2 cellular contexts compared by ENCODE assay signal in genomic region chr1:226526801-226527595, GRCh38.
TF ChIP-seq lines count a peak whose summit lies in the region.

No MANE protein-coding gene starts in this region.

TF ChIP-seq in IMR-90, 13 proteins besides CTCF, POLR2A, EP300 and RAD21:
- no peak for TF ChIP-seq RFX5 (IDR thresholded peaks at IDR 0.05; ENCODE audit: low read depth, low read length)
- no peak for TF ChIP-seq MXI1 (IDR thresholded peaks at IDR 0.05; ENCODE audit: borderline replicate concordance, low read depth, low read length)
- TF ChIP-seq, protein P1, sequence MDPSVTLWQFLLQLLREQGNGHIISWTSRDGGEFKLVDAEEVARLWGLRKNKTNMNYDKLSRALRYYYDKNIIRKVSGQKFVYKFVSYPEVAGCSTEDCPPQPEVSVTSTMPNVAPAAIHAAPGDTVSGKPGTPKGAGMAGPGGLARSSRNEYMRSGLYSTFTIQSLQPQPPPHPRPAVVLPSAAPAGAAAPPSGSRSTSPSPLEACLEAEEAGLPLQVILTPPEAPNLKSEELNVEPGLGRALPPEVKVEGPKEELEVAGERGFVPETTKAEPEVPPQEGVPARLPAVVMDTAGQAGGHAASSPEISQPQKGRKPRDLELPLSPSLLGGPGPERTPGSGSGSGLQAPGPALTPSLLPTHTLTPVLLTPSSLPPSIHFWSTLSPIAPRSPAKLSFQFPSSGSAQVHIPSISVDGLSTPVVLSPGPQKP (IDR thresholded peaks at IDR 0.05; ENCODE audit: borderline replicate concordance, low read depth, low read length) = no peak
- TF ChIP-seq RCOR1 (IDR thresholded peaks at IDR 0.05; ENCODE audit: insufficient replicate concordance, low read length) = no peak
- TF ChIP-seq SMC3 (IDR thresholded peaks at IDR 0.05; ENCODE audit: low read depth, low read length) = no peak
- TF ChIP-seq MAZ (IDR thresholded peaks at IDR 0.05; ENCODE audit: borderline replicate concordance, low read depth, low read length) = no peak
- no peak for TF ChIP-seq MAFK (IDR thresholded peaks at IDR 0.05; ENCODE audit: low read depth, low read length)
- no peak for TF ChIP-seq USF2 (IDR thresholded peaks at IDR 0.05; ENCODE audit: low read depth, low read length)
- TF ChIP-seq FOS (IDR thresholded peaks at IDR 0.05; ENCODE audit: low read depth, low read length) = no peak
- no peak for TF ChIP-seq CEBPB (IDR thresholded peaks at IDR 0.05; ENCODE audit: low read depth, low read length)
- no peak for TF ChIP-seq BHLHE40 (IDR thresholded peaks at IDR 0.05; ENCODE audit: low read depth, low read length)
- no peak for TF ChIP-seq NFE2L2 (IDR thresholded peaks at IDR 0.05; ENCODE audit: low read depth, low read length)
- no peak for TF ChIP-seq CHD1 (IDR thresholded peaks at IDR 0.05; ENCODE audit: low read depth, low read length)

TF ChIP-seq in GM12878, 131 proteins besides CTCF, POLR2A, EP300 and RAD21:
- TF ChIP-seq SP1 (IDR thresholded peaks at IDR 0.05; ENCODE audit: low read depth, low read length) = no peak
- TF ChIP-seq SRF (IDR thresholded peaks at IDR 0.05; ENCODE audit: low read depth in 2 of 2, low read length in 2 of 2) = no peak
- peak; percentile 33; the same call in 1 of the 2 replicates for TF ChIP-seq GABPA (IDR thresholded peaks at IDR 0.05; ENCODE audit: low read depth)
- no peak for TF ChIP-seq CHD1 (IDR thresholded peaks at IDR 0.05; ENCODE audit: low read depth, low read length)
- TF ChIP-seq STAT3 (IDR thresholded peaks at IDR 0.05; ENCODE audit: low read depth, low read length) = no peak
- TF ChIP-seq, protein P2, sequence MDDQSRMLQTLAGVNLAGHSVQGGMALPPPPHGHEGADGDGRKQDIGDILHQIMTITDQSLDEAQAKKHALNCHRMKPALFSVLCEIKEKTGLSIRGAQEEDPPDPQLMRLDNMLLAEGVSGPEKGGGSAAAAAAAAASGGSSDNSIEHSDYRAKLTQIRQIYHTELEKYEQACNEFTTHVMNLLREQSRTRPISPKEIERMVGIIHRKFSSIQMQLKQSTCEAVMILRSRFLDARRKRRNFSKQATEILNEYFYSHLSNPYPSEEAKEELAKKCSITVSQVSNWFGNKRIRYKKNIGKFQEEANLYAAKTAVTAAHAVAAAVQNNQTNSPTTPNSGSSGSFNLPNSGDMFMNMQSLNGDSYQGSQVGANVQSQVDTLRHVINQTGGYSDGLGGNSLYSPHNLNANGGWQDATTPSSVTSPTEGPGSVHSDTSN (IDR thresholded peaks at IDR 0.05; ENCODE audit: insufficient replicate concordance, low read depth, low read length) = peak; percentile 86
- peak; percentile 92 for TF ChIP-seq PKNOX1 (IDR thresholded peaks at IDR 0.05)
